In the genomic region with DNA sequence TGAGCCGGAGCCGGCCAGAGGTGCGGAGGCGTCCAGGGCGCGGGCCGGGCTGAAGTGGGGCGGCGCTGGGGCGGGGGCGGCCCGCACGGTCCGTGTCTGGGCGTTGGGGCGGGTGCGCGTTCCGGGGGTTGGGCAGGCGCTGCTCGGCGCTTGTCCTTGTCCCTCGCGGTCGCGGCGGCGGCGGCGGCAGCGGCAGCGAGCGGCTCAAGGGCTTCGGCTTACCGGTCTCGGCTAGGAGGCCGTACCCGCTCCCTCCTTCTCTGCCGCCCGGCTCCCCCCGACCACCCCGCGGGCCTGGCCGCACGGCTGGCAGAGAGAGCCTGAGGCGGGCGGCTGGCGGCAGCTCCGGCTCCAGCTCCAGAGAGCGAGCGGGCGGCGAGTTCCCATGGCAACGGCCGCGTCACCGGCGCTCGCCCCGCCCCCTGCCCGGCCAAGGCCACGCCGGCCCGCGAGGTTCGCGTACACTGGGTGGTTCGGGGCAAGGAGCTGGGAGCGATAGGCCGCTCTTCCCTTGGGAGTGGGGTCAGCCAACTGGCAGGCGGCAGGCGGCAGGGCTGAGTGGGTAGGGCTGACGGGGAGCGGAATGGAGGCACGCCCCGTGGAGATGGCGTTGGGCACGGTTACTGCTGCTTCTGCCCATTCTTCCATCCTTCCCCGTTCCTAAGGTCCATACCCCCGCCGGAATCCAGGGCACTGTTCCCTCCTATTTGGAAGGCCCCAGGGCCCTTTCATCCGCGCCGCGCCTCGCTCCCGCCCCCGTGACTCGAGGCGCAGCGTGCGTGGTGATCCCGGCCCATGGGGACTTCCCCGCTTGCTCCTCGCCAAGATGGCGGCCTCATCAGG, we compare ENCODE assay signal across 8 cellular contexts. TPM values are rescaled to one million over a fixed set of nuclear protein-coding genes. Genes with fewer than 3 reads are reported as not detected.
A peak's percentile ranks its signal among the peaks of the same experiment; 100 is the strongest.
DNase-seq lines count a peak whose midpoint lies in the region; ATAC-seq and TF ChIP-seq lines count a peak whose summit lies in the region.

LRRC73 (minus strand) TSS at position 363 of the 843 bp plus-strand sequence. CDS start 561 bp downstream, outside the sequence.

- in situ Hi-C loops in G401 (cut with HindIII; ENCODE audit: low sequenced_read_pairs), result no loop called here

- peaks cover 18% of the 10 kb centered on the region for H3K4me1 Mint-ChIP-seq in chondrocyte (ENCODE audit: low read depth)

- H3K27ac Mint-ChIP-seq in chondrocyte (ENCODE audit: unreplicated experiment), result peak within 1 kb of the TSS; percentile 41

- H3K27me3 Mint-ChIP-seq in chondrocyte (ENCODE audit: low read depth), result no peaks in the 10 kb centered on the region

- no peaks in the 10 kb centered on the region for H3K9me3 Mint-ChIP-seq in chondrocyte (ENCODE audit: low read depth)

- peak within 1 kb of the TSS; percentile 70 for H3K4me3 Mint-ChIP-seq in chondrocyte (ENCODE audit: unreplicated experiment)

- ATAC-seq in HG03378 (IDR thresholded peaks at IDR 0.05; ENCODE audit: unreplicated experiment), result no peak

- H3K4me3 ChIP-seq in HFF-Myc (replicated peaks; ENCODE audit: low read depth, low read length), result peak within 1 kb of the TSS; percentile 45

- TF ChIP-seq CTCF in HFF-Myc (IDR thresholded peaks at IDR 0.05; ENCODE audit: low read depth, low read length, missing control alignments) (no peak), chondrocyte (IDR thresholded peaks at IDR 0.05) (no peak)

- peaks cover 20% of the 10 kb centered on the region for H3K36me3 Mint-ChIP-seq in chondrocyte (ENCODE audit: low read depth)

- DNase-seq in G401 (ENCODE audit: low spot score) (peak; percentile 82), HFF-Myc (ENCODE audit: extremely low read depth, low read depth) (no peak), NCI-H2196 (lab: John Stamatoyannopoulos, UW; ENCODE audit: unreplicated experiment) (peak; percentile 86), chondrocyte (ENCODE audit: low spot score) (no peak), kidney tubule cell (ENCODE audit: low spot score) (peak; percentile 82)
- DNase-seq in activated CD4-positive, alpha-beta T cell treated with anti-CD3 and anti-CD28 coated beads for 24 hours (ENCODE audit: low read depth in 2 of 2), result peak; percentile 63 to 70
- DNase-seq in stimulated activated CD4-positive, alpha-beta T cell treated with anti-CD3 and anti-CD28 coated beads, Interleukin-15, amount 100 ng/mL, for 24 hours, result peak; percentile 86

RNA-seq across cellular contexts. Expression of gene LRRC73, which starts in this region (rescaled TPM):
- 0.03 TPM in 1 of 2 replicates, not detected in the other for total RNA-seq in G401 (2014; rRNA removed; shearing (Covaris generic))
- 0.24 to 0.62 TPM (median 0.49 TPM) in 3 replicates for total RNA-seq in chondrocyte

Comparison
In these comparisons a context has a peak if more than half of its experiments do, and no peak if none do; other contexts are left out.
1. Peak in DNase-seq in G401; RNA of the gene not detected or under 1 TPM.
2. DNase-seq: peak in NCI-H2196 (single experiment), activated CD4-positive, alpha-beta T cell treated with anti-CD3 and anti-CD28 coated beads for 24 hours (2 of 2), kidney tubule cell (single experiment) and stimulated activated CD4-positive, alpha-beta T cell treated with anti-CD3 and anti-CD28 coated beads, Interleukin-15, amount 100 ng/mL, for 24 hours (single experiment); none in HFF-Myc (single experiment) and chondrocyte (single experiment).